ENCODE assay signal across 6 cellular contexts in the genomic region with DNA sequence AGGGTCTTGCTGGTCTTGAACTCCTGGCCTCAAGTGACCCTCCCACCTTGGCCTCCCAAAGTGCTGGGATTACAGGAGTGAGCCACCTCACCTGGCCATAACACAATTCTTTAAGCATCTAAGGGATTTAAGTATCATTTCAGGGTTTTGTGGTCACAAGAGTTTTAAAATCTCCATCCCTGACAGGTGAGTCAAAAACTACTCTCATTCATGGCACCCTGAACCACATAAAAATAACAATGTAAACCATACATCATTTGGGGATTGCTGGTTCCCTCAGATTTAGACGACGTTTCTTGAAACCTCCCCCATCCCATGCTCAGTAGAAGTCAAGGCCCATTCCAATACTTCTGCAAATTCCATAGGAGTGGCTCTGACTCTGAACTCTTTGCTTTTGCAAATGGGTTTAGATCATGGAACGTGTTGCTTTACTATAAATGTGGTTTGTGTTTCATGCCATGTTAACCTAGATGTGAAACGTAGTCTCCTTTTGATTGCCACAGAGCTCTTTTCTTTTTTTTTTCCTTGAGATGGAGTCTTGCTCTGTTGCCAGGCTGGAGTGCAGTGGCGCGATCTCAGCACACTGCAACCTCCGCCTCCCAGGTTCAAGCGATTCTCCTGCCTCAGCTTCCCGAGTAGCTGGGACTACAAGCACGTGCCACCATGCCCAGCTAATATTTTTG. TPM values are rescaled to one million over a fixed set of nuclear protein-coding genes. Genes with fewer than 3 reads are reported as not detected.
DNase-seq lines count a peak whose midpoint lies in the region; ATAC-seq and TF ChIP-seq lines count a peak whose summit lies in the region.
"Not testable (repeated sequence)": the region's sequence is repeated elsewhere in the genome, so short reads cannot be mapped to it uniquely, and the experiment has no call there.

No MANE protein-coding gene starts in this region.

- H3K27ac Mint-ChIP-seq in T-helper 17 cell (peak overlapping the region; percentile 9), mesothelial cell of epicardium (peak overlapping the region; percentile 12)
- not testable (repeated sequence) for H3K27ac Mint-ChIP-seq in activated CD8-positive, alpha-beta T cell treated with anti-CD3 and anti-CD28 coated beads for 36 hours; stimulated activated naive CD8-positive, alpha-beta T cell treated with anti-CD3 and anti-CD28 coated beads, Interleukin-15, amount 100 ng/mL, for 72 hours
- peak overlapping the region; percentile 61 for H3K27ac Mint-ChIP-seq in activated naive CD4-positive, alpha-beta T cell treated with anti-CD3 and anti-CD28 coated beads, Interleukin-2, amount 50 U/mL, for 24 hours

- not testable (repeated sequence) for H3K9me3 ChIP-seq in T-helper 17 cell (ENCODE audit: control insufficient read depth, low read length, poor library complexity, severe bottlenecking)

- not testable (repeated sequence) for DNase-seq in T-helper 17 cell; activated CD8-positive, alpha-beta T cell treated with anti-CD3 and anti-CD28 coated beads for 36 hours; activated T-cell treated with anti-CD3 and anti-CD28 coated beads, Interleukin-2, amount 50 U/mL, for 4 hours; mesothelial cell of epicardium (ENCODE audit: low spot score in 2 of 2, unreplicated experiment in 2 of 2); stimulated activated naive CD8-positive, alpha-beta T cell treated with anti-CD3 and anti-CD28 coated beads, Interleukin-15, amount 100 ng/mL, for 72 hours

- not testable (repeated sequence) for H3K36me3 Mint-ChIP-seq in T-helper 17 cell (ENCODE audit: low read depth); activated CD8-positive, alpha-beta T cell treated with anti-CD3 and anti-CD28 coated beads for 36 hours (ENCODE audit: low read depth); activated T-cell treated with anti-CD3 and anti-CD28 coated beads, Interleukin-2, amount 50 U/mL, for 4 hours (ENCODE audit: insufficient read depth); activated naive CD4-positive, alpha-beta T cell treated with anti-CD3 and anti-CD28 coated beads, Interleukin-2, amount 50 U/mL, for 24 hours; mesothelial cell of epicardium

- intact Hi-C loops in activated CD8-positive, alpha-beta T cell treated with anti-CD3 and anti-CD28 coated beads for 36 hours (cut with micrococcal nuclease), result not testable (repeated sequence)

- CTCF ChIA-PET in activated CD8-positive, alpha-beta T cell treated with anti-CD3 and anti-CD28 coated beads for 36 hours (lab: Charles Lee), result not testable (repeated sequence)

- not testable (repeated sequence) for H3K27me3 Mint-ChIP-seq in T-helper 17 cell; activated CD8-positive, alpha-beta T cell treated with anti-CD3 and anti-CD28 coated beads for 36 hours; activated T-cell treated with anti-CD3 and anti-CD28 coated beads, Interleukin-2, amount 50 U/mL, for 4 hours (ENCODE audit: low read depth); activated naive CD4-positive, alpha-beta T cell treated with anti-CD3 and anti-CD28 coated beads, Interleukin-2, amount 50 U/mL, for 24 hours; mesothelial cell of epicardium (ENCODE audit: low read depth); stimulated activated naive CD8-positive, alpha-beta T cell treated with anti-CD3 and anti-CD28 coated beads, Interleukin-15, amount 100 ng/mL, for 72 hours

- POLR2A ChIA-PET in activated CD8-positive, alpha-beta T cell treated with anti-CD3 and anti-CD28 coated beads for 36 hours (lab: Charles Lee), result not testable (repeated sequence)

- not testable (repeated sequence) for ATAC-seq in T-helper 17 cell
- peak; percentile 39 for ATAC-seq in activated CD8-positive, alpha-beta T cell treated with anti-CD3 and anti-CD28 coated beads for 36 hours
- peak; percentile 62 to 65 for ATAC-seq in activated T-cell treated with anti-CD3 and anti-CD28 coated beads, Interleukin-2, amount 50 U/mL, for 4 hours
- peak; percentile 96 for ATAC-seq in stimulated activated naive CD8-positive, alpha-beta T cell treated with anti-CD3 and anti-CD28 coated beads, Interleukin-15, amount 100 ng/mL, for 72 hours

- not testable (repeated sequence) for H3K4me3 Mint-ChIP-seq in T-helper 17 cell; activated CD8-positive, alpha-beta T cell treated with anti-CD3 and anti-CD28 coated beads for 36 hours; activated T-cell treated with anti-CD3 and anti-CD28 coated beads, Interleukin-2, amount 50 U/mL, for 4 hours; activated naive CD4-positive, alpha-beta T cell treated with anti-CD3 and anti-CD28 coated beads, Interleukin-2, amount 50 U/mL, for 24 hours; mesothelial cell of epicardium; stimulated activated naive CD8-positive, alpha-beta T cell treated with anti-CD3 and anti-CD28 coated beads, Interleukin-15, amount 100 ng/mL, for 72 hours

- not testable (repeated sequence) for H3K9me3 Mint-ChIP-seq in activated CD8-positive, alpha-beta T cell treated with anti-CD3 and anti-CD28 coated beads for 36 hours; activated T-cell treated with anti-CD3 and anti-CD28 coated beads, Interleukin-2, amount 50 U/mL, for 4 hours; activated naive CD4-positive, alpha-beta T cell treated with anti-CD3 and anti-CD28 coated beads, Interleukin-2, amount 50 U/mL, for 24 hours; stimulated activated naive CD8-positive, alpha-beta T cell treated with anti-CD3 and anti-CD28 coated beads, Interleukin-15, amount 100 ng/mL, for 72 hours
- peaks cover 18% of the 10 kb centered on the region for H3K9me3 Mint-ChIP-seq in mesothelial cell of epicardium

- TF ChIP-seq CTCF in activated CD8-positive, alpha-beta T cell treated with anti-CD3 and anti-CD28 coated beads for 36 hours (IDR thresholded peaks at IDR 0.05); mesothelial cell of epicardium (IDR thresholded peaks at IDR 0.05; ENCODE audit: unreplicated experiment): not testable (repeated sequence)

- H3K4me1 Mint-ChIP-seq in T-helper 17 cell, result not testable (repeated sequence)
- H3K4me1 Mint-ChIP-seq in activated CD8-positive, alpha-beta T cell treated with anti-CD3 and anti-CD28 coated beads for 36 hours (ENCODE audit: low read depth), result peaks cover 18% of the 10 kb centered on the region
- H3K4me1 Mint-ChIP-seq in activated T-cell treated with anti-CD3 and anti-CD28 coated beads, Interleukin-2, amount 50 U/mL, for 4 hours (ENCODE audit: low read depth), result peaks cover 23% of the 10 kb centered on the region
- H3K4me1 Mint-ChIP-seq in activated naive CD4-positive, alpha-beta T cell treated with anti-CD3 and anti-CD28 coated beads, Interleukin-2, amount 50 U/mL, for 24 hours, result peaks cover 71% of the 10 kb centered on the region
- peaks cover 32% of the 10 kb centered on the region for H3K4me1 Mint-ChIP-seq in mesothelial cell of epicardium
- H3K4me1 Mint-ChIP-seq in stimulated activated naive CD8-positive, alpha-beta T cell treated with anti-CD3 and anti-CD28 coated beads, Interleukin-15, amount 100 ng/mL, for 72 hours, result peaks cover 39% of the 10 kb centered on the region

RNA-seq across cellular contexts. Expression of gene IL6ST, which starts 50.1 kb away (rescaled TPM):
- total RNA-seq in T-helper 17 cell, result 100 to 1,000 TPM; 159 TPM
- total RNA-seq in activated CD8-positive, alpha-beta T cell treated with anti-CD3 and anti-CD28 coated beads for 36 hours, result 10 to 100 TPM; 31.4 to 35.3 TPM
- 10 to 100 TPM; 74.9 to 97.1 (median 79.1) TPM for total RNA-seq in activated T-cell treated with anti-CD3 and anti-CD28 coated beads, Interleukin-2, amount 50 U/mL, for 4 hours
- 373 to 381 TPM (median 374 TPM) in 3 replicates for total RNA-seq in mesothelial cell of epicardium
